Comparison of ENCODE assay signal across 8 cellular contexts in the genomic region with DNA sequence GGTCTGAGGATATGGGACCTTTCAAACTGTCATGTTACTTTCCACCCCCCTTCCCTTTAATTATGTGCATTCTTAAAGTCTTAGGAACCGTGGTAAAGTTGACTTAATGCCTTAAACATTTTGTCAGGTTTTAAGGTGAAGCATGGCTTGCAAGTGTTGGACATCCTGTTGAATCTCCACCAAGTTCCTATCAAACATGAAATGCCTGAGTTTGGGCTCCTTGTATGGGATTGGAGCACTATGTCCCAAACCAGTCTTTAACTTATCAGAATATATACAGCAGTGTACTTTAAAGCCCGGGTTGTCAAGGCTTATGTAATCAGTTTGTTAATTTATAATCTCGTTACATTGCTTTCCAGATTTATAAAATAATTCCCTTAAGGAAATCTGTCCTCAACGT. TPM values are rescaled to one million over a fixed set of nuclear protein-coding genes. Genes with fewer than 3 reads are reported as not detected.
A peak's percentile ranks its signal among the peaks of the same experiment; 100 is the strongest.
DNase-seq lines count a peak whose midpoint lies in the region; ATAC-seq and TF ChIP-seq lines count a peak whose summit lies in the region.

No MANE protein-coding gene starts in this region.

- POLR2A ChIA-PET in naive thymus-derived CD8-positive, alpha-beta T cell (lab: Charles Lee): interaction anchor here (1.0 to 4.0 kb wide), 10 partner anchors 10 to 213 kb away, joined by 3 to 100 read pairs (median 9); no protein-coding TSS in a partner anchor

- H2AFZ ChIP-seq in KMS-11 (ENCODE audit: low read depth): no peak overlapping the region

- peaks cover 7 to 42% (median 20%) of the 10 kb centered on the region in 3 donors for H3K36me3 Mint-ChIP-seq in naive thymus-derived CD8-positive, alpha-beta T cell

- H3K9me3 Mint-ChIP-seq in naive thymus-derived CD8-positive, alpha-beta T cell: no peaks in the 10 kb centered on the region

- peak overlapping the region; percentile 74 to 95 (median 88) for H3K4me3 ChIP-seq in BLaER1 treated with 17β-estradiol and CSF1 and Interleukin-3, amounts not matched to agents 10 nM and 100 nM
- H3K4me3 ChIP-seq in KMS-11 (IDR thresholded peaks at IDR 0.05; ENCODE audit: insufficient read depth, low read depth, low read length) (no peak overlapping the region), colonic mucosa (peak overlapping the region; percentile 32)

- H3K4me2 ChIP-seq in BLaER1 treated with 17β-estradiol and CSF1 and Interleukin-3, amounts not matched to agents 10 nM and 100 nM: peak overlapping the region; percentile 88 to 98 (median 93)
- H3K4me2 ChIP-seq in KMS-11: peak overlapping the region; percentile 76

- H3K4me1 ChIP-seq in BLaER1 treated with 17β-estradiol and CSF1 and Interleukin-3, amounts not matched to agents 10 nM and 100 nM: peaks cover 45 to 58% (median 53%) of the 10 kb centered on the region in 10 experiments
- H3K4me1 ChIP-seq in KMS-11 (ENCODE audit: low read depth, poor library complexity, severe bottlenecking) (peaks cover 14% of the 10 kb centered on the region), colonic mucosa (peaks cover 13% of the 10 kb centered on the region)

- no peak for TF ChIP-seq CTCF in KMS-11 (conservative IDR thresholded peaks at IDR 0.05; ENCODE audit: low read depth, low read length)
- no peak for TF ChIP-seq CTCF in colonic mucosa (IDR thresholded peaks at IDR 0.05)

- peaks cover 21% of the 10 kb centered on the region; the same call in 1 of the 2 replicates for H3K79me2 ChIP-seq in KMS-11 (ENCODE audit: insufficient read depth, low read depth)

- ATAC-seq in naive thymus-derived CD8-positive, alpha-beta T cell: no peak
- ATAC-seq in HG02623 (IDR thresholded peaks at IDR 0.05; ENCODE audit: unreplicated experiment): no peak

- peaks cover 37 to 53% (median 47%) of the 10 kb centered on the region in 4 donors for H3K4me1 Mint-ChIP-seq in naive thymus-derived CD8-positive, alpha-beta T cell

- intact Hi-C loops in colonic mucosa (cut with DNase I): no loop called here

- H3K4me3 Mint-ChIP-seq in naive thymus-derived CD8-positive, alpha-beta T cell: peak overlapping the region; percentile 93 to 100 (median 98)

- peak overlapping the region; percentile 89 to 96 (median 93); a peak in 20 of 22 replicates for H3K27ac ChIP-seq in BLaER1 treated with 17β-estradiol and CSF1 and Interleukin-3, amounts not matched to agents 10 nM and 100 nM
- H3K27ac ChIP-seq in KMS-11: no peak overlapping the region
- peak overlapping the region; percentile 65 for H3K27ac ChIP-seq in colonic mucosa

- H3K27me3 Mint-ChIP-seq in naive thymus-derived CD8-positive, alpha-beta T cell: peaks cover 0 to 2% (median 0%) of the 10 kb centered on the region in 5 donors

- H3K27me3 ChIP-seq in BLaER1 treated with 17β-estradiol and CSF1 and Interleukin-3, amounts not matched to agents 10 nM and 100 nM: no peaks in the 10 kb centered on the region
- H3K27me3 ChIP-seq in KMS-11 (ENCODE audit: insufficient read depth, low read depth) (no peaks in the 10 kb centered on the region), colonic mucosa (no peaks in the 10 kb centered on the region)

- peak overlapping the region; percentile 95 to 99 (median 97) for H3K27ac Mint-ChIP-seq in naive thymus-derived CD8-positive, alpha-beta T cell

- no peaks in the 10 kb centered on the region for H3K9me3 ChIP-seq in BLaER1 treated with 17β-estradiol and CSF1 and Interleukin-3, amounts not matched to agents 10 nM and 100 nM (replicated peaks in 1 of 11)
- H3K9me3 ChIP-seq in colonic mucosa: no peaks in the 10 kb centered on the region

- peaks cover 17 to 57% (median 49%) of the 10 kb centered on the region in 11 experiments; a peak in 17 of 22 replicates for H4K20me1 ChIP-seq in BLaER1 treated with 17β-estradiol and CSF1 and Interleukin-3, amounts not matched to agents 10 nM and 100 nM
- no peaks in the 10 kb centered on the region for H4K20me1 ChIP-seq in KMS-11 (ENCODE audit: insufficient read depth)

- peak overlapping the region; percentile 93 to 97 (median 95) for H3K9ac ChIP-seq in BLaER1 treated with 17β-estradiol and CSF1 and Interleukin-3, amounts not matched to agents 10 nM and 100 nM
- H3K9ac ChIP-seq in KMS-11: peak overlapping the region; percentile 35; the same call in 1 of the 2 replicates
- peak overlapping the region; percentile 88 to 90 for H3K9ac ChIP-seq in colonic mucosa (ENCODE audit: low read depth in 2 of 2, low read length in 2 of 2)

- peaks cover 0 to 21% (median 7%) of the 10 kb centered on the region in 11 experiments; a peak in 10 of 22 replicates for H3K36me3 ChIP-seq in BLaER1 treated with 17β-estradiol and CSF1 and Interleukin-3, amounts not matched to agents 10 nM and 100 nM
- H3K36me3 ChIP-seq in KMS-11 (ENCODE audit: insufficient read depth) (no peaks in the 10 kb centered on the region), colonic mucosa (no peaks in the 10 kb centered on the region)

- DNase-seq in colonic mucosa (no peak), NCI-H526 (lab: John Stamatoyannopoulos, UW) (no peak), retina (no peak), NCI-H1436 treated with DMSO at 0.1 percent for 48 hours (lab: John Stamatoyannopoulos, UW) (no peak)
- no peak for DNase-seq in naive thymus-derived CD8-positive, alpha-beta T cell

RNA-seq across cellular contexts. Expression of a gene that starts 1.2 kb away (rescaled TPM):
- total RNA-seq in colonic mucosa: 10 to 100 TPM; 19.7 to 48.2 TPM
- 100 to 1,000 TPM; 206 to 225 TPM for total RNA-seq in naive thymus-derived CD8-positive, alpha-beta T cell
- polyA plus RNA-seq in naive thymus-derived CD8-positive, alpha-beta T cell: 10 to 100 TPM; 71.1 to 97.5 (median 90.6) TPM

Comparison
In these comparisons a context has a peak if more than half of its experiments do, and no peak if none do; other contexts are left out.
1. H3K9ac ChIP-seq: peak in every context shown above with its lines; median percentile 95 in BLaER1 treated with 17β-estradiol and CSF1 and Interleukin-3, amounts not matched to agents 10 nM and 100 nM; 89 in colonic mucosa; 35 in KMS-11.
2. RNA of a gene that starts 1.2 kb away (total RNA-seq): 206 to 225 TPM in naive thymus-derived CD8-positive, alpha-beta T cell; 19.7 to 48.2 TPM in colonic mucosa; every median in the first group is over 4 times any median in the second.